Comparison of ENCODE assay signal across 8 cellular contexts in genomic region chr17:80991645-80992076, GRCh38. TPM values are rescaled to one million over a fixed set of nuclear protein-coding genes. Genes with fewer than 3 reads are reported as not detected.
A peak's percentile ranks its signal among the peaks of the same experiment; 100 is the strongest.
DNase-seq lines count a peak whose midpoint lies in the region; ATAC-seq and TF ChIP-seq lines count a peak whose summit lies in the region.

Gene CHMP6 (plus strand): TSS chr17:80991841. CDS start chr17:80991919, 78 bp downstream.

- no peaks in the 10 kb centered on the region for H3K9me3 Mint-ChIP-seq in activated CD4-positive, alpha-beta memory T cell treated with anti-CD3 and anti-CD28 coated beads, Interleukin-2, amount 10 ng/mL, durations not matched to agents 7 days and 5 days

- DNase-seq in Caki2 (ENCODE audit: low read depth) (peak; percentile 53), GM23248 (peak; percentile 85), NCI-H2227 treated with DMSO at 0.1 percent for 48 hours (lab: John Stamatoyannopoulos, UW) (peak; percentile 74), right lobe of liver (peak; percentile 78 to 83 (median 80))
- peak; percentile 73 for DNase-seq in activated CD4-positive, alpha-beta memory T cell treated with anti-CD3 and anti-CD28 coated beads, Interleukin-2, amount 10 ng/mL, durations not matched to agents 7 days and 5 days
- DNase-seq in stimulated activated CD4-positive, alpha-beta T cell treated with anti-CD3 and anti-CD28 coated beads, Interleukin-4, amount 100 ng/mL, for 1 hour = peak; percentile 75

- H3F3A ChIP-seq in GM23248 (ENCODE audit: insufficient read depth) = no peaks in the 10 kb centered on the region

- peaks cover 2% of the 10 kb centered on the region for H3K27me3 Mint-ChIP-seq in activated CD4-positive, alpha-beta memory T cell treated with anti-CD3 and anti-CD28 coated beads, Interleukin-2, amount 10 ng/mL, durations not matched to agents 7 days and 5 days

- 1% methylated on average over 51 to 63 of the region's 66 CpGs for WGBS in GM23248 (ENCODE audit: low coverage in 1 of 2, low lambda C conversion rate in 2 of 2, missing lambda C conversion rate in 2 of 2), 2 experiments
- WGBS in right lobe of liver (ENCODE audit: insufficient coverage, low coverage, low lambda C conversion rate, missing lambda C conversion rate) = 0% methylated on average over 8 of the region's 66 CpGs

- H3K4me1 Mint-ChIP-seq in activated CD4-positive, alpha-beta memory T cell treated with anti-CD3 and anti-CD28 coated beads, Interleukin-2, amount 10 ng/mL, durations not matched to agents 7 days and 5 days = peaks cover 26% of the 10 kb centered on the region

- TF ChIP-seq CTCF in right lobe of liver (IDR thresholded peaks at IDR 0.05) = peak in 3 of 4 donors; percentile 23 to 38 (median 30)

- H3K4me1 ChIP-seq in GM23248 (ENCODE audit: insufficient read depth) = 0 out of 2 replicates have a peak, but pooled peaks cover 14% of the 10 kb centered on the region
- peaks cover 27 to 28% of the 10 kb centered on the region in 2 donors for H3K4me1 ChIP-seq in duodenal mucosa (ENCODE audit: control insufficient read depth in 1 of 2, insufficient read depth in 2 of 2, low read length in 2 of 2)
- H3K4me1 ChIP-seq in right lobe of liver = peaks cover 0 to 19% (median 10%) of the 10 kb centered on the region in 4 donors

- peaks cover 14% of the 10 kb centered on the region for H3K79me2 ChIP-seq in GM23248 (ENCODE audit: insufficient read depth)

- CTCF ChIA-PET in activated CD4-positive, alpha-beta memory T cell treated with anti-CD3 and anti-CD28 coated beads, Interleukin-2, amount 10 ng/mL, durations not matched to agents 7 days and 5 days (lab: Charles Lee) = no interaction called here

- no peaks in the 10 kb centered on the region for H3K9me3 ChIP-seq in GM23248 (ENCODE audit: low read depth)
- H3K9me3 ChIP-seq in duodenal mucosa (ENCODE audit: control insufficient read depth in 1 of 2, low read length in 2 of 2) = no peaks in the 10 kb centered on the region
- no peaks in the 10 kb centered on the region for H3K9me3 ChIP-seq in right lobe of liver

- peak within 1 kb of the TSS; percentile 80 for H3K4me2 ChIP-seq in GM23248 (ENCODE audit: unreplicated experiment)

- H3K36me3 Mint-ChIP-seq in activated CD4-positive, alpha-beta memory T cell treated with anti-CD3 and anti-CD28 coated beads, Interleukin-2, amount 10 ng/mL, durations not matched to agents 7 days and 5 days (ENCODE audit: low read depth) = peaks cover 18% of the 10 kb centered on the region

- no peaks in the 10 kb centered on the region for H3K9me2 ChIP-seq in GM23248 (ENCODE audit: insufficient read depth)

- peak within 1 kb of the TSS; percentile 74 for H3K4me3 Mint-ChIP-seq in activated CD4-positive, alpha-beta memory T cell treated with anti-CD3 and anti-CD28 coated beads, Interleukin-2, amount 10 ng/mL, durations not matched to agents 7 days and 5 days

- in situ Hi-C loops in Caki2 (cut with HindIII; ENCODE audit: low pct_unique_long_range_greater_than_20kb, low sequenced_read_pairs) = no loop called here
- in situ Hi-C loops in GM23248 (cut with MboI) = no loop called here

- intact Hi-C loops in right lobe of liver (cut with DNase I) = loop anchor here in 1 of 2 donors (10.0 kb wide), 1 partner anchor 113 kb away; no protein-coding TSS in a partner anchor

- no peak within 1 kb of the TSS for H3K27ac ChIP-seq in GM23248
- H3K27ac ChIP-seq in duodenal mucosa (ENCODE audit: low read depth, low read length) = no peak within 1 kb of the TSS
- peak within 1 kb of the TSS; percentile 36 to 73 (median 57) for H3K27ac ChIP-seq in right lobe of liver

- H3K27me3 ChIP-seq in GM23248 (replicated peaks; ENCODE audit: insufficient read depth) (no peaks in the 10 kb centered on the region), duodenal mucosa (ENCODE audit: control insufficient read depth in 1 of 2, insufficient read depth in 2 of 2, low read length in 2 of 2) (peaks cover 4 to 11% of the 10 kb centered on the region in 2 donors), right lobe of liver (no peaks in the 10 kb centered on the region)

- H3K4me3 ChIP-seq in GM23248 (peak within 1 kb of the TSS; percentile 88), duodenal mucosa (ENCODE audit: low read depth in 1 of 2, low read length in 2 of 2) (peak within 1 kb of the TSS; percentile 76 to 86), right lobe of liver (peak within 1 kb of the TSS; percentile 87 to 98 (median 87))

- H3K27ac Mint-ChIP-seq in activated CD4-positive, alpha-beta memory T cell treated with anti-CD3 and anti-CD28 coated beads, Interleukin-2, amount 10 ng/mL, durations not matched to agents 7 days and 5 days = peak within 1 kb of the TSS; percentile 58

- H3K9ac ChIP-seq in GM23248 (peak within 1 kb of the TSS; percentile 85), duodenal mucosa (ENCODE audit: low read depth in 1 of 2, low read length in 2 of 2) (peak within 1 kb of the TSS; percentile 63 to 64)

- peak; percentile 45 for TF ChIP-seq POLR2A in right lobe of liver (IDR thresholded peaks at IDR 0.05)

- POLR2A ChIA-PET in activated CD4-positive, alpha-beta memory T cell treated with anti-CD3 and anti-CD28 coated beads, Interleukin-2, amount 10 ng/mL, durations not matched to agents 7 days and 5 days (lab: Charles Lee) = interaction anchor here (2.8 kb wide), 1 partner anchor 10 kb away, joined by 10 read pairs; no protein-coding TSS in a partner anchor

- ATAC-seq in right lobe of liver = peak; percentile 49 to 78 (median 61)
- ATAC-seq in HG02870 (IDR thresholded peaks at IDR 0.05; ENCODE audit: unreplicated experiment) = no peak

- peak within 1 kb of the TSS; percentile 92 for H2AFZ ChIP-seq in GM23248

- no peaks in the 10 kb centered on the region for H4K20me1 ChIP-seq in GM23248 (ENCODE audit: insufficient read depth)

- H3K36me3 ChIP-seq in GM23248 (ENCODE audit: low read depth) = no peaks in the 10 kb centered on the region
- H3K36me3 ChIP-seq in duodenal mucosa (ENCODE audit: control insufficient read depth in 1 of 2, insufficient read depth in 2 of 2, low read length in 2 of 2) = peaks cover 13 to 21% of the 10 kb centered on the region in 2 donors
- peaks cover 0 to 14% (median 3%) of the 10 kb centered on the region in 4 donors for H3K36me3 ChIP-seq in right lobe of liver

RNA-seq across cellular contexts. Expression of gene CHMP6, which starts in this region (rescaled TPM):
- 45.2 and 61.1 TPM in 2 replicates for total RNA-seq in Caki2 (2014; rRNA removed; shearing (Covaris generic); ENCODE audit: low replicate concordance)
- total RNA-seq in GM23248 (2014; rRNA removed; shearing (Covaris generic)) = 8.2 and 14.1 TPM in 2 replicates
- 34.0 and 37.1 TPM in 2 replicates for polyA plus RNA-seq in GM23248 (2016; fragmentation: Nextera tagmentation; extraction: Ambion mirVana)
- 10 to 100 TPM; 30.3 to 31.6 TPM for total RNA-seq in activated CD4-positive, alpha-beta memory T cell treated with anti-CD3 and anti-CD28 coated beads, Interleukin-2, amount 10 ng/mL, durations not matched to agents 7 days and 5 days
- 10 to 100 TPM; 13.4 to 27.8 (median 15.6) TPM for total RNA-seq in right lobe of liver

Comparison
In these comparisons a context has a peak if more than half of its experiments do, and no peak if none do; other contexts are left out.
1. H3K27ac ChIP-seq: peak in right lobe of liver (3 of 3); none in GM23248 (single experiment) and duodenal mucosa (single experiment).
2. Peak in every context shown above with its lines, with median percentiles within 50 percentile points of each other: DNase-seq and H3K4me3 ChIP-seq.